In genomic region chr2:205792908-205793307, GRCh38 we compare ENCODE assay signal across 22 cellular contexts.
DNase-seq lines count a peak whose midpoint lies in the region; ATAC-seq and TF ChIP-seq lines count a peak whose summit lies in the region.
"Had no signal": no experiment of that assay in that cellular context is flagged by ENCODE, and none has a peak within 500 bp of the region (broad histone marks: within the 10 kb centered on the region; RNA-seq: fewer than 3 reads in every experiment).

No MANE protein-coding gene starts in this region.

- TF ChIP-seq CTCF in AG04449 (IDR thresholded peaks at IDR 0.05; ENCODE audit: insufficient read depth, low read length, missing control alignments) (no peak), sigmoid colon (IDR thresholded peaks at IDR 0.05) (no peak), natural killer cell (IDR thresholded peaks at IDR 0.05) (no peak), RWPE1 (conservative IDR thresholded peaks at IDR 0.05; ENCODE audit: low read depth) (no peak)

- TF ChIP-seq EP300 in sigmoid colon (IDR thresholded peaks at IDR 0.05), result peak; percentile 71 to 89 (median 85)

- POLR2A ChIA-PET in AG04449 (lab: Yijun Ruan, JAX) (no interaction called here), RWPE1 (lab: Yijun Ruan, JAX; ENCODE audit: low non-redundant PET) (no interaction called here)

- ATAC-seq in left colon (peak; percentile 17), natural killer cell (no peak), GM18502 (IDR thresholded peaks at IDR 0.05; ENCODE audit: poor library complexity, unreplicated experiment) (no peak)
- ATAC-seq: HepG2 had no signal

- H3K27me3 ChIP-seq in sigmoid colon, result no peaks in the 10 kb centered on the region
- H3K27me3 ChIP-seq: BLaER1 treated with 17β-estradiol and CSF1 and Interleukin-3, amounts not matched to agents 10 nM and 100 nM had no signal

- H3K27ac ChIP-seq in sigmoid colon, result peak overlapping the region; percentile 83 to 99 (median 90)
- H3K27ac ChIP-seq in RWPE1, result no peak overlapping the region
- H3K27ac ChIP-seq: 22Rv1; BLaER1 treated with 17β-estradiol and CSF1 and Interleukin-3, amounts not matched to agents 10 nM and 100 nM had no signal

- CTCF ChIA-PET in AG04449 (lab: Yijun Ruan, JAX) (interaction anchor here (0.7 to 1.6 kb wide), 3 partner anchors 20 to 1720 kb away, joined by 4 to 5 read pairs (median 4); no protein-coding TSS in a partner anchor), RWPE1 (lab: Yijun Ruan, JAX) (no interaction called here)

- H3K4me3 Mint-ChIP-seq in natural killer cell, result no peak overlapping the region

- WGBS in sigmoid colon, 2 donors, result 90 to 95% methylated on average over 3 of the region's 3 CpGs

- intact Hi-C loops in left colon (cut with DNase I, micrococcal nuclease), result no loop called here
- intact Hi-C loops in sigmoid colon (cut with DNase I), result loop anchor here (1.0 kb wide), 1 partner anchor 25 kb away; no protein-coding TSS in a partner anchor
- intact Hi-C loops in natural killer cell (cut with micrococcal nuclease), result no loop called here

- no peaks in the 10 kb centered on the region for H3K36me3 Mint-ChIP-seq in natural killer cell

- no peaks in the 10 kb centered on the region for H3K9me3 Mint-ChIP-seq in natural killer cell

- no peak overlapping the region for H3K27ac Mint-ChIP-seq in natural killer cell

- H3K4me1 Mint-ChIP-seq in natural killer cell, result no peaks in the 10 kb centered on the region

- no peak overlapping the region for H3K4me3 ChIP-seq in AG04449 (ENCODE audit: low read depth, low read length)
- H3K4me3 ChIP-seq in sigmoid colon, result no peak overlapping the region
- H3K4me3 ChIP-seq: BLaER1 treated with 17β-estradiol and CSF1 and Interleukin-3, amounts not matched to agents 10 nM and 100 nM had no signal

- TF ChIP-seq POLR2A in sigmoid colon (IDR thresholded peaks at IDR 0.05), result no peak

- H3K9me3 ChIP-seq in sigmoid colon, result no peaks in the 10 kb centered on the region
- H3K9me3 ChIP-seq: SK-N-SH had no signal

- H3K27me3 Mint-ChIP-seq in natural killer cell (ENCODE audit: low read depth in 2 of 2), result peaks cover 16 to 29% of the 10 kb centered on the region in 2 donors

- H3K36me3 ChIP-seq in sigmoid colon, result peaks cover 14 to 55% (median 19%) of the 10 kb centered on the region in 4 donors

- DNase-seq in AG04449 (ENCODE audit: low read depth, low spot score), result peak; percentile 21
- DNase-seq in amniotic epithelial cell (ENCODE audit: low read depth), result peak; percentile 70
- peak in 1 of 2 donors; percentile 45 for DNase-seq in left colon
- DNase-seq in sigmoid colon, result peak; percentile 87
- DNase-seq in natural killer cell, result no peak
- DNase-seq in CD1c-positive myeloid dendritic cell (ENCODE audit: extremely low spot score), result no peak
- no peak for DNase-seq in RWPE1 (ENCODE audit: low spot score)
- DNase-seq: DND-41, KG1, NCI-H1105 treated with DMSO at 0.1 percent for 48 hours, NCI-H1694, NCI-H2081 treated with DMSO at 0.1 percent for 48 hours, NCI-H2227 treated with DMSO at 0.1 percent for 48 hours, NCI-H510A treated with DMSO at 0.1 percent for 48 hours, NCI-H774, OCI-M1, SHP77, SK-N-SH had no signal

- peaks cover 0 to 81% (median 65%) of the 10 kb centered on the region in 4 donors for H3K4me1 ChIP-seq in sigmoid colon
- H3K4me1 ChIP-seq: BLaER1 treated with 17β-estradiol and CSF1 and Interleukin-3, amounts not matched to agents 10 nM and 100 nM had no signal

Comparison
In these comparisons a context has a peak if more than half of its experiments do, and no peak if none do; other contexts are left out.
1. DNase-seq: peak in AG04449 (single experiment), amniotic epithelial cell (single experiment) and sigmoid colon (single experiment); none in natural killer cell (single experiment), CD1c-positive myeloid dendritic cell (single experiment) and RWPE1 (single experiment).